Comparison of ENCODE assay signal across 1 cellular context in genomic region chr1:151492120-151492519, GRCh38.
TF ChIP-seq lines count a peak whose summit lies in the region.

No MANE protein-coding gene starts in this region.

TF ChIP-seq in GM23338, 12 proteins besides CTCF, POLR2A, EP300 and RAD21 (continued from another document):
- TF ChIP-seq ZNF462 (CRISPR knock-in tag; IDR thresholded peaks at IDR 0.05): no peak
- TF ChIP-seq EZH2 (IDR thresholded peaks at IDR 0.05; ENCODE audit: low read depth, unreplicated experiment): no peak
- TF ChIP-seq EZH2phosphoT487 (IDR thresholded peaks at IDR 0.05; ENCODE audit: unreplicated experiment): no peak
- no peak for TF ChIP-seq ZNF114 (CRISPR knock-in tag; IDR thresholded peaks at IDR 0.05)
- no peak for TF ChIP-seq NANOG (IDR thresholded peaks at IDR 0.05; ENCODE audit: borderline replicate concordance)
- TF ChIP-seq POLR2AphosphoS5 (IDR thresholded peaks at IDR 0.05; ENCODE audit: low read depth): no peak
- no peak for TF ChIP-seq CREB1 (CRISPR knock-in tag; IDR thresholded peaks at IDR 0.05; ENCODE audit: low read depth)
- no peak for TF ChIP-seq ETS1 (IDR thresholded peaks at IDR 0.05)
- TF ChIP-seq JUNB (IDR thresholded peaks at IDR 0.05; ENCODE audit: unreplicated experiment): no peak
